Comparison of ENCODE assay signal across 16 cellular contexts in genomic region chr10:13775786-13776780, GRCh38.
DNase-seq lines count a peak whose midpoint lies in the region; ATAC-seq and TF ChIP-seq lines count a peak whose summit lies in the region.
"Had no signal": no experiment of that assay in that cellular context is flagged by ENCODE, and none has a peak within 500 bp of the region (broad histone marks: within the 10 kb centered on the region; RNA-seq: fewer than 3 reads in every experiment).

No MANE protein-coding gene starts in this region.

- no peaks in the 10 kb centered on the region for H3K27me3 ChIP-seq in breast epithelium

- no peaks in the 10 kb centered on the region for H3K9me3 ChIP-seq in breast epithelium

- H3K27ac ChIP-seq in breast epithelium: no peak overlapping the region
- peak overlapping the region; percentile 63 for H3K27ac ChIP-seq in RWPE1

- H3K27me3 Mint-ChIP-seq in MCF 10A (ENCODE audit: insufficient read depth, unreplicated experiment): no peaks in the 10 kb centered on the region

- intact Hi-C loops in MCF 10A (cut with micrococcal nuclease): no loop called here
- intact Hi-C loops in breast epithelium (cut with DNase I; ENCODE audit: low total_unique reads): loop anchor here (5.0 kb wide), 1 partner anchor 114 kb away; no protein-coding TSS in a partner anchor

- POLR2A ChIA-PET in MCF 10A (lab: Yijun Ruan, JAX) (interaction anchor here (0.6 to 2.2 kb wide), 7 partner anchors 13 to 190 kb away, joined by 3 to 9 read pairs (median 4); no protein-coding TSS in a partner anchor), RWPE1 (lab: Yijun Ruan, JAX; ENCODE audit: low non-redundant PET) (interaction anchor here (0.6 kb wide), 1 partner anchor 24 kb away, joined by 3 read pairs; no protein-coding TSS in a partner anchor)

- TF ChIP-seq POLR2A in breast epithelium (IDR thresholded peaks at IDR 0.05): no peak

- DNase-seq in MCF 10A (ENCODE audit: unreplicated experiment) (peak; percentile 49), breast epithelium (ENCODE audit: low spot score in 2 of 2) (no peak), RWPE1 (ENCODE audit: low spot score) (peak; percentile 79), fibroblast of peridontal ligament (ENCODE audit: extremely low read depth) (peak; percentile 97), HuH-7.5 (ENCODE audit: low spot score) (no peak), DMS53 treated with DMSO at 0.1 percent for 48 hours (lab: John Stamatoyannopoulos, UW; ENCODE audit: unreplicated experiment) (no peak), Ammon's horn (ENCODE audit: low spot score) (no peak)
- DNase-seq: ACHN; activated CD4-positive, alpha-beta T cell treated with anti-CD3 and anti-CD28 coated beads, Interleukin-2, amount 50 U/mL, for 48 hours; activated naive CD8-positive, alpha-beta T cell treated with anti-CD3 and anti-CD28 coated beads for 36 hours; effector memory CD8-positive, alpha-beta T cell; naive thymus-derived CD8-positive, alpha-beta T cell; NCI-H1092; NCI-H69; stimulated activated CD8-positive, alpha-beta memory T cell treated with anti-CD3 and anti-CD28 coated beads, Interleukin-4, amount 100 ng/mL, for 48 hours had no signal

- H3K4me3 ChIP-seq in breast epithelium: no peak overlapping the region

- H3K27ac Mint-ChIP-seq in MCF 10A (ENCODE audit: low read depth, unreplicated experiment): no peak overlapping the region
- H3K27ac Mint-ChIP-seq: activated naive CD8-positive, alpha-beta T cell treated with anti-CD3 and anti-CD28 coated beads for 36 hours; effector memory CD8-positive, alpha-beta T cell; naive thymus-derived CD8-positive, alpha-beta T cell had no signal

- H3K36me3 Mint-ChIP-seq in MCF 10A (ENCODE audit: insufficient read depth, unreplicated experiment): no peaks in the 10 kb centered on the region
- H3K36me3 Mint-ChIP-seq: activated naive CD8-positive, alpha-beta T cell treated with anti-CD3 and anti-CD28 coated beads for 36 hours; naive thymus-derived CD8-positive, alpha-beta T cell had no signal

- no peaks in the 10 kb centered on the region for H3K9me3 Mint-ChIP-seq in MCF 10A (ENCODE audit: unreplicated experiment)
- H3K9me3 Mint-ChIP-seq: activated naive CD8-positive, alpha-beta T cell treated with anti-CD3 and anti-CD28 coated beads for 36 hours; effector memory CD8-positive, alpha-beta T cell; naive thymus-derived CD8-positive, alpha-beta T cell had no signal

- peaks cover 18% of the 10 kb centered on the region for H3K4me1 Mint-ChIP-seq in MCF 10A (ENCODE audit: insufficient read depth, unreplicated experiment)
- H3K4me1 Mint-ChIP-seq: activated naive CD8-positive, alpha-beta T cell treated with anti-CD3 and anti-CD28 coated beads for 36 hours had no signal

- CTCF ChIA-PET in MCF 10A (lab: Yijun Ruan, JAX): interaction anchor here (0.5 to 4.1 kb wide), 17 partner anchors 11 to 1749 kb away, joined by 3 to 46 read pairs (median 4); no protein-coding TSS in a partner anchor
- CTCF ChIA-PET in RWPE1 (lab: Yijun Ruan, JAX): interaction anchor here (0.8 to 2.1 kb wide), 3 partner anchors 113 to 128 kb away, joined by 3 to 10 read pairs (median 6); no protein-coding TSS in a partner anchor

- ATAC-seq in GM21528 (IDR thresholded peaks at IDR 0.05; ENCODE audit: low FRiP score, unreplicated experiment): no peak
- ATAC-seq: effector memory CD8-positive, alpha-beta T cell; naive thymus-derived CD8-positive, alpha-beta T cell had no signal

- H3K36me3 ChIP-seq in breast epithelium: no peaks in the 10 kb centered on the region

- H3K4me3 Mint-ChIP-seq in MCF 10A (ENCODE audit: unreplicated experiment): no peak overlapping the region
- H3K4me3 Mint-ChIP-seq: activated naive CD8-positive, alpha-beta T cell treated with anti-CD3 and anti-CD28 coated beads for 36 hours; effector memory CD8-positive, alpha-beta T cell; naive thymus-derived CD8-positive, alpha-beta T cell had no signal

- no peak for TF ChIP-seq CTCF in MCF 10A (IDR thresholded peaks at IDR 0.05; ENCODE audit: unreplicated experiment)
- no peak for TF ChIP-seq CTCF in breast epithelium (IDR thresholded peaks at IDR 0.05)
- no peak for TF ChIP-seq CTCF in RWPE1 (conservative IDR thresholded peaks at IDR 0.05; ENCODE audit: low read depth)

- BruUV-seq in MCF 10A (replicated peaks; lab: Mats Ljungman, UMichigan): no TSS peak

- H3K4me1 ChIP-seq in breast epithelium: no peaks in the 10 kb centered on the region

Comparison
In these comparisons a context has a peak if more than half of its experiments do, and no peak if none do; other contexts are left out.
1. DNase-seq: peak in MCF 10A (single experiment), RWPE1 (single experiment) and fibroblast of peridontal ligament (single experiment); none in breast epithelium (0 of 2), HuH-7.5 (single experiment), DMS53 treated with DMSO at 0.1 percent for 48 hours (single experiment) and Ammon's horn (single experiment).